ENCODE assay signal across 15 cellular contexts in genomic region chr19:5137114-5137513, GRCh38.
DNase-seq lines count a peak whose midpoint lies in the region; ATAC-seq, FAIRE-seq and TF ChIP-seq lines count a peak whose summit lies in the region.
"Had no signal": no experiment of that assay in that cellular context is flagged by ENCODE, and none has a peak within 500 bp of the region (broad histone marks: within the 10 kb centered on the region; RNA-seq: fewer than 3 reads in every experiment).

No MANE protein-coding gene starts in this region.

- TF ChIP-seq EP300 in HepG2 (IDR thresholded peaks at IDR 0.05; ENCODE audit: low read depth in 2 of 2, low read length in 2 of 2) (no peak), HepG2 (CRISPR knock-in tag; IDR thresholded peaks at IDR 0.05; ENCODE audit: borderline replicate concordance) (no peak), K562 (IDR thresholded peaks at IDR 0.05; ENCODE audit: low read length) (no peak)

- no peak overlapping the region for H3K27ac ChIP-seq in HepG2 (ENCODE audit: extremely low read length, insufficient read depth, low read length)
- no peak overlapping the region for H3K27ac ChIP-seq in right lobe of liver
- H3K27ac ChIP-seq in K562 (ENCODE audit: extremely low read depth, low read depth, low read length) = no peak overlapping the region
- no peak overlapping the region for H3K27ac ChIP-seq in mammary epithelial cell (ENCODE audit: insufficient read depth, low read depth, low read length)
- H3K27ac ChIP-seq: C4-2B had no signal

- CTCF ChIA-PET in HepG2 (lab: Yijun Ruan, JAX; ENCODE audit: low intra/inter-chr PET ratio, low total read pairs) = no interaction called here
- CTCF ChIA-PET in K562 (lab: Yijun Ruan, JAX; ENCODE audit: low intra/inter-chr PET ratio) = no interaction called here
- CTCF ChIA-PET in mammary epithelial cell (lab: Charles Lee; ENCODE audit: low non-redundant PET) = no interaction called here

- no peaks in the 10 kb centered on the region for H3K27me3 Mint-ChIP-seq in mesothelial cell of epicardium (ENCODE audit: low read depth)
- no peaks in the 10 kb centered on the region for H3K27me3 Mint-ChIP-seq in stimulated activated naive B cell treated with anti-CD40 and anti-IgM and Interleukin-4, amounts not matched to agents 10 μg/mL and 1 μg/mL and 100 μg/mL, for 72 hours
- H3K27me3 Mint-ChIP-seq: CD4-positive, alpha-beta memory T cell had no signal

- intact Hi-C loops in HepG2 (cut with micrococcal nuclease; ENCODE audit: unreplicated experiment) = no loop called here
- intact Hi-C loops in right lobe of liver (cut with DNase I) = no loop called here
- intact Hi-C loops in K562 (cut with micrococcal nuclease) = no loop called here
- intact Hi-C loops in mammary epithelial cell (cut with micrococcal nuclease) = no loop called here

- TF ChIP-seq POLR2A in HepG2 (IDR thresholded peaks at IDR 0.05; ENCODE audit: insufficient read depth in 1 of 2, low read depth in 2 of 2, low read length in 2 of 2) (no peak), right lobe of liver (IDR thresholded peaks at IDR 0.05) (no peak), K562 (conservative IDR thresholded peaks at IDR 0.05) (no peak)

- TF ChIP-seq CTCF in HepG2 (CRISPR knock-in tag; IDR thresholded peaks at IDR 0.05) = no peak
- TF ChIP-seq CTCF in right lobe of liver (IDR thresholded peaks at IDR 0.05) = no peak
- no peak for TF ChIP-seq CTCF in K562 (IDR thresholded peaks at IDR 0.05 in 2 of 3, conservative IDR thresholded peaks at IDR 0.05 in 1 of 3; ENCODE audit: insufficient read depth in 2 of 3, low read depth in 1 of 3, low read length in 3 of 3)
- no peak for TF ChIP-seq CTCF in mesothelial cell of epicardium (IDR thresholded peaks at IDR 0.05; ENCODE audit: unreplicated experiment)
- no peak for TF ChIP-seq CTCF in mammary epithelial cell (conservative IDR thresholded peaks at IDR 0.05 in 1 of 2, IDR thresholded peaks at IDR 0.05 in 1 of 2; ENCODE audit: extremely low read depth in 1 of 2, insufficient read depth in 1 of 2, low read depth in 1 of 2, low read length in 2 of 2)

- H3K4me3 ChIP-seq in HepG2 (replicated peaks in 1 of 3; ENCODE audit: insufficient read depth in 1 of 3, low read depth in 2 of 3, low read length in 3 of 3) (no peak overlapping the region), right lobe of liver (no peak overlapping the region), K562 (no peak overlapping the region), mammary epithelial cell (replicated peaks in 1 of 3; ENCODE audit: insufficient read depth in 1 of 3, low read depth in 2 of 3, low read length in 3 of 3) (no peak overlapping the region)
- H3K4me3 ChIP-seq: GM12878 had no signal

- no peaks in the 10 kb centered on the region for H3K79me2 ChIP-seq in HepG2 (ENCODE audit: insufficient read depth, low read length)
- H3K79me2 ChIP-seq in K562 (ENCODE audit: control insufficient read depth, insufficient read depth, low read length) = no peaks in the 10 kb centered on the region
- no peaks in the 10 kb centered on the region for H3K79me2 ChIP-seq in mammary epithelial cell (ENCODE audit: insufficient read depth, low read length)

- DNase-seq in HepG2 (ENCODE audit: low spot score) = no peak
- DNase-seq in right lobe of liver = no peak
- DNase-seq in K562 (ENCODE audit: extremely low read depth in 1 of 4, low spot score in 3 of 4) = no peak
- DNase-seq in mesothelial cell of epicardium (ENCODE audit: low spot score in 2 of 2, unreplicated experiment in 2 of 2) = no peak
- DNase-seq in stimulated activated naive B cell treated with anti-CD40 and anti-IgM and Interleukin-4, amounts not matched to agents 10 μg/mL and 1 μg/mL and 100 μg/mL, for 72 hours = no peak
- DNase-seq in HT-29 (ENCODE audit: low spot score) = no peak
- no peak for DNase-seq in mammary epithelial cell
- DNase-seq in NCI-H128 (lab: John Stamatoyannopoulos, UW; ENCODE audit: unreplicated experiment) = no peak
- DNase-seq: BE2C; CD4-positive, alpha-beta memory T cell; DMS79; GOT3 had no signal

- H4K20me1 ChIP-seq in HepG2 (ENCODE audit: insufficient read depth, low read length) = no peaks in the 10 kb centered on the region
- no peaks in the 10 kb centered on the region for H4K20me1 ChIP-seq in K562 (replicated peaks; ENCODE audit: control insufficient read depth, insufficient read depth, low read length)
- no peaks in the 10 kb centered on the region for H4K20me1 ChIP-seq in mammary epithelial cell (ENCODE audit: insufficient read depth, low read length)

- TF ChIP-seq RAD21 in HepG2 (CRISPR knock-in tag; IDR thresholded peaks at IDR 0.05) (no peak), K562 (CRISPR knock-in tag; conservative IDR thresholded peaks at IDR 0.05 in 1 of 2, IDR thresholded peaks at IDR 0.05 in 1 of 2) (no peak)

- H3K9me1 ChIP-seq in K562 (ENCODE audit: control insufficient read depth, insufficient read depth, low read length) = no peaks in the 10 kb centered on the region

- 94% methylated on average over 18 of the region's 22 CpGs for WGBS in HepG2 (ENCODE audit: low lambda C conversion rate)
- WGBS in right lobe of liver (ENCODE audit: insufficient coverage, low coverage, low lambda C conversion rate, missing lambda C conversion rate) = 69% methylated on average over 6 of the region's 22 CpGs
- WGBS in K562 (ENCODE audit: insufficient coverage, low coverage, missing lambda C conversion rate) = 96% methylated on average over 15 of the region's 22 CpGs
- 100% methylated on average over 1 of the region's 22 CpGs for WGBS in mammary epithelial cell (ENCODE audit: low coverage, missing lambda C conversion rate)

- ATAC-seq in HepG2 (no peak), right lobe of liver (no peak), K562 (no peak)
- ATAC-seq in stimulated activated naive B cell treated with anti-CD40 and anti-IgM and Interleukin-4, amounts not matched to agents 10 μg/mL and 1 μg/mL and 100 μg/mL, for 72 hours (replicated peaks) = no peak
- ATAC-seq: GM12878 had no signal

- dilution Hi-C loops in mammary epithelial cell (cut with HindIII; ENCODE audit: low sequenced_read_pairs) = no loop called here

- BruUV-seq in HepG2 (replicated peaks; lab: Mats Ljungman, UMichigan) = no TSS peak
- BruUV-seq in K562 (replicated peaks; lab: Mats Ljungman, UMichigan) = no TSS peak
- no TSS peak for BruUV-seq in mammary epithelial cell (replicated peaks; lab: Mats Ljungman, UMichigan)

- no peaks in the 10 kb centered on the region for H3K27me3 ChIP-seq in HepG2 (ENCODE audit: control insufficient read depth in 1 of 2, insufficient read depth in 2 of 2, low read length in 2 of 2)
- H3K27me3 ChIP-seq in right lobe of liver = no peaks in the 10 kb centered on the region
- H3K27me3 ChIP-seq in K562 (ENCODE audit: control insufficient read depth in 2 of 2, insufficient read depth in 2 of 2, low read length in 2 of 2) = no peaks in the 10 kb centered on the region
- no peaks in the 10 kb centered on the region for H3K27me3 ChIP-seq in mammary epithelial cell (ENCODE audit: insufficient read depth, low read length)
- H3K27me3 ChIP-seq: BE2C had no signal

- H3K36me3 ChIP-seq in HepG2 (replicated peaks in 1 of 2; ENCODE audit: control insufficient read depth in 1 of 2, insufficient read depth in 2 of 2, low read length in 2 of 2) (peaks cover 17 to 46% of the 10 kb centered on the region in 2 experiments; a peak in 4 of 5 replicates), right lobe of liver (peaks cover 2 to 67% (median 7%) of the 10 kb centered on the region in 4 donors), K562 (ENCODE audit: control insufficient read depth, insufficient read depth, low read length) (peaks cover 53% of the 10 kb centered on the region; the same call in 2 of the 3 replicates), mammary epithelial cell (ENCODE audit: insufficient read depth, low read length) (peaks cover 5% of the 10 kb centered on the region)

- H3K27ac Mint-ChIP-seq in mesothelial cell of epicardium = peak overlapping the region; percentile 61
- no peak overlapping the region for H3K27ac Mint-ChIP-seq in stimulated activated naive B cell treated with anti-CD40 and anti-IgM and Interleukin-4, amounts not matched to agents 10 μg/mL and 1 μg/mL and 100 μg/mL, for 72 hours
- H3K27ac Mint-ChIP-seq: CD4-positive, alpha-beta memory T cell had no signal

- H3K4me1 ChIP-seq in HepG2 (ENCODE audit: insufficient read depth, low read length) = no peaks in the 10 kb centered on the region
- no peaks in the 10 kb centered on the region for H3K4me1 ChIP-seq in right lobe of liver
- peaks cover 0 to 56% of the 10 kb centered on the region in 2 experiments; a peak in 3 of 5 replicates for H3K4me1 ChIP-seq in K562 (replicated peaks in 1 of 2; ENCODE audit: control insufficient read depth in 2 of 2, insufficient read depth in 2 of 2, low read length in 2 of 2)
- peaks cover 14% of the 10 kb centered on the region for H3K4me1 ChIP-seq in mammary epithelial cell (ENCODE audit: insufficient read depth, low read length)

- no peak overlapping the region for H3K4me3 Mint-ChIP-seq in mesothelial cell of epicardium
- peak overlapping the region; percentile 31 to 43 for H3K4me3 Mint-ChIP-seq in stimulated activated naive B cell treated with anti-CD40 and anti-IgM and Interleukin-4, amounts not matched to agents 10 μg/mL and 1 μg/mL and 100 μg/mL, for 72 hours
- H3K4me3 Mint-ChIP-seq: CD4-positive, alpha-beta memory T cell; H9 had no signal

- FAIRE-seq in HepG2 (lab: Jason Lieb, UNC) (no peak), K562 (lab: Jason Lieb, UNC) (no peak)
- FAIRE-seq: GM12878 had no signal

- H2AFZ ChIP-seq in HepG2 (ENCODE audit: low read length) (no peak overlapping the region), K562 (ENCODE audit: low read depth, low read length) (no peak overlapping the region), mammary epithelial cell (ENCODE audit: low read depth, low read length) (no peak overlapping the region)

- peaks cover 42% of the 10 kb centered on the region for H3K4me1 Mint-ChIP-seq in mesothelial cell of epicardium
- H3K4me1 Mint-ChIP-seq in stimulated activated naive B cell treated with anti-CD40 and anti-IgM and Interleukin-4, amounts not matched to agents 10 μg/mL and 1 μg/mL and 100 μg/mL, for 72 hours = peaks cover 51 to 97% of the 10 kb centered on the region in 2 donors

- H3K9me3 Mint-ChIP-seq in mesothelial cell of epicardium = no peaks in the 10 kb centered on the region
- no peaks in the 10 kb centered on the region for H3K9me3 Mint-ChIP-seq in stimulated activated naive B cell treated with anti-CD40 and anti-IgM and Interleukin-4, amounts not matched to agents 10 μg/mL and 1 μg/mL and 100 μg/mL, for 72 hours
- H3K9me3 Mint-ChIP-seq: H9 had no signal

- H3K9me3 ChIP-seq in HepG2 (ENCODE audit: low read length) (no peaks in the 10 kb centered on the region), right lobe of liver (no peaks in the 10 kb centered on the region), K562 (replicated peaks; ENCODE audit: control insufficient read depth, insufficient read depth, low read depth, low read length) (no peaks in the 10 kb centered on the region), mammary epithelial cell (replicated peaks; ENCODE audit: insufficient read depth, low read length) (no peaks in the 10 kb centered on the region)
- H3K9me3 ChIP-seq: BE2C had no signal

- POLR2A ChIA-PET in HepG2 (lab: Yijun Ruan, JAX) = no interaction called here
- POLR2A ChIA-PET in K562 (lab: Yijun Ruan, JAX) = interaction anchor here (0.6 kb wide), 1 partner anchor 82 kb away, joined by 3 read pairs; no protein-coding TSS in a partner anchor

- H3K4me2 ChIP-seq in HepG2 (ENCODE audit: low read depth, low read length) (no peak overlapping the region), K562 (ENCODE audit: insufficient read depth, low read length) (no peak overlapping the region), mammary epithelial cell (ENCODE audit: insufficient read depth, low read depth, low read length) (no peak overlapping the region)

- peaks cover 24% of the 10 kb centered on the region for H3K36me3 Mint-ChIP-seq in mesothelial cell of epicardium
- H3K36me3 Mint-ChIP-seq in stimulated activated naive B cell treated with anti-CD40 and anti-IgM and Interleukin-4, amounts not matched to agents 10 μg/mL and 1 μg/mL and 100 μg/mL, for 72 hours = peaks cover 69 to 78% of the 10 kb centered on the region in 2 donors

- H3K9ac ChIP-seq in HepG2 (ENCODE audit: insufficient read depth, low read depth, low read length) (no peak overlapping the region), K562 (ENCODE audit: insufficient read depth in 1 of 2, low read depth in 2 of 2, low read length in 2 of 2) (no peak overlapping the region), mammary epithelial cell (ENCODE audit: insufficient read depth, low read length) (no peak overlapping the region)

- in situ Hi-C loops in HepG2 (cut with HindIII; ENCODE audit: extremely low pct_ligation_motif_present, low pct_unique_long_range_greater_than_20kb) (no loop called here), K562 (cut with MboI) (no loop called here), mammary epithelial cell (cut with MboI; ENCODE audit: low sequenced_read_pairs in 2 of 2) (no loop called here)

Comparison
In these comparisons a context has a peak if more than half of its experiments do, and no peak if none do; other contexts are left out.
1. Of the 241 proteins assayed by ChIP-seq in both HepG2 and K562: peak only in HepG2: none; only in K562: POLR2G; in both: none; in neither: 240.